ENCODE assay signal across 23 cellular contexts in genomic region chr14:75439989-75440388, GRCh38. TPM values are rescaled to one million over a fixed set of nuclear protein-coding genes. Genes with fewer than 3 reads are reported as not detected.
DNase-seq lines count a peak whose midpoint lies in the region; ATAC-seq and TF ChIP-seq lines count a peak whose summit lies in the region.
"Had no signal": no experiment of that assay in that cellular context is flagged by ENCODE, and none has a peak within 500 bp of the region (broad histone marks: within the 10 kb centered on the region; RNA-seq: fewer than 3 reads in every experiment).

No MANE protein-coding gene starts in this region.

- CTCF ChIA-PET in activated B cell treated with CpG ODN at 0.5 μM for 24 hours (lab: Charles Lee) (interaction anchor here (0.6 to 2.8 kb wide), 3 partner anchors 14 to 121 kb away, joined by 3 to 9 read pairs (median 3); no protein-coding TSS in a partner anchor), HEK293T (lab: Yijun Ruan, JAX) (no interaction called here)

- H3K27me3 Mint-ChIP-seq in activated B cell treated with CpG ODN at 0.5 μM for 24 hours, result no peaks in the 10 kb centered on the region
- H3K27me3 Mint-ChIP-seq: stimulated activated naive CD8-positive, alpha-beta T cell treated with anti-CD3 and anti-CD28 coated beads, Interleukin-15, Interleukin-2, amounts not matched to agents 100 ng/mL and 50 ng/mL, for 24 hours had no signal

- no peaks in the 10 kb centered on the region for H3K9me3 ChIP-seq in right cardiac atrium (ENCODE audit: control insufficient read depth, low read length)
- H3K9me3 ChIP-seq: HAP-1, uterus had no signal

- H3K27ac Mint-ChIP-seq in activated B cell treated with CpG ODN at 0.5 μM for 24 hours, result peak overlapping the region; percentile 70
- H3K27ac Mint-ChIP-seq: activated T-helper 1 cell treated with anti-CD3 and anti-CD28 coated beads, Interleukin-12 subunit alpha, Interleukin-12 subunit beta, Interleukin-2, Interleukin-4 antibody, amounts not matched to agents 30 ng/mL and 10 ng/mL and 1 ng/mL, durations not matched to agents 14 hours and 24 hours and 36 hours; stimulated activated naive CD8-positive, alpha-beta T cell treated with anti-CD3 and anti-CD28 coated beads, Interleukin-15, Interleukin-2, amounts not matched to agents 100 ng/mL and 50 ng/mL, for 24 hours; T-helper 1 cell treated with Interleukin-12 subunit alpha and Interleukin-12 subunit beta and Interleukin-4 antibody, amounts not matched to agents 30 μg/mL and 1 μg/mL, for 36 hours had no signal

- H3K27me3 ChIP-seq in right cardiac atrium (ENCODE audit: control insufficient read depth, insufficient read depth), result no peaks in the 10 kb centered on the region
- H3K27me3 ChIP-seq: uterus had no signal

- 90% methylated on average over 13 of the region's 13 CpGs for WGBS in right cardiac atrium

- ATAC-seq in GM18511 (IDR thresholded peaks at IDR 0.05; ENCODE audit: unreplicated experiment) (peak; percentile 62), HG02763 (IDR thresholded peaks at IDR 0.05; ENCODE audit: unreplicated experiment) (peak; percentile 51), activated B cell treated with CpG ODN at 0.5 μM for 24 hours (ENCODE audit: low read depth) (peak; percentile 80), right cardiac atrium (no peak)
- ATAC-seq: WTC11 had no signal

- POLR2A ChIA-PET in activated B cell treated with CpG ODN at 0.5 μM for 24 hours (lab: Charles Lee), result interaction anchor here (0.7 to 1.7 kb wide), 3 partner anchors 13 to 131 kb away, joined by 3 to 9 read pairs (median 3); partner anchors contain the start of gene JDP2
- POLR2A ChIA-PET in HEK293T (lab: Yijun Ruan, JAX), result interaction anchor here (0.8 to 0.9 kb wide), 2 partner anchors 12 to 21 kb away, joined by 3 read pairs; partner anchors contain the start of gene JDP2

- DNase-seq in activated B cell treated with CpG ODN at 0.5 μM for 24 hours (no peak), occipital lobe (lab: John Stamatoyannopoulos, UW) (peak; percentile 43), right cardiac atrium (no peak), retina (no peak), NCI-H1105 (lab: John Stamatoyannopoulos, UW) (no peak), HEK293T (ENCODE audit: extremely low spot score) (no peak)
- DNase-seq: ACHN; CD4-positive, CD25-positive, alpha-beta regulatory T cell; DMS53; kidney; midbrain; NCI-H1694; NCI-H446; SHP77 treated with DMSO at 0.1 percent for 48 hours; uterus had no signal

- peak overlapping the region; percentile 74 for H3K4me3 Mint-ChIP-seq in activated B cell treated with CpG ODN at 0.5 μM for 24 hours
- H3K4me3 Mint-ChIP-seq: activated T-helper 1 cell treated with anti-CD3 and anti-CD28 coated beads, Interleukin-12 subunit alpha, Interleukin-12 subunit beta, Interleukin-2, Interleukin-4 antibody, amounts not matched to agents 30 ng/mL and 10 ng/mL and 1 ng/mL, durations not matched to agents 14 hours and 24 hours and 36 hours; CD4-positive, CD25-positive, alpha-beta regulatory T cell; neural crest cell; stimulated activated naive CD8-positive, alpha-beta T cell treated with anti-CD3 and anti-CD28 coated beads, Interleukin-15, Interleukin-2, amounts not matched to agents 100 ng/mL and 50 ng/mL, for 24 hours; T-helper 1 cell treated with Interleukin-12 subunit alpha and Interleukin-12 subunit beta and Interleukin-4 antibody, amounts not matched to agents 30 μg/mL and 1 μg/mL, for 36 hours; WTC11 had no signal

- no peaks in the 10 kb centered on the region for H3K9me3 Mint-ChIP-seq in activated B cell treated with CpG ODN at 0.5 μM for 24 hours
- H3K9me3 Mint-ChIP-seq: activated T-helper 1 cell treated with anti-CD3 and anti-CD28 coated beads, Interleukin-12 subunit alpha, Interleukin-12 subunit beta, Interleukin-2, Interleukin-4 antibody, amounts not matched to agents 30 ng/mL and 10 ng/mL and 1 ng/mL, durations not matched to agents 14 hours and 24 hours and 36 hours; neural crest cell; stimulated activated naive CD8-positive, alpha-beta T cell treated with anti-CD3 and anti-CD28 coated beads, Interleukin-15, Interleukin-2, amounts not matched to agents 100 ng/mL and 50 ng/mL, for 24 hours; T-helper 1 cell treated with Interleukin-12 subunit alpha and Interleukin-12 subunit beta and Interleukin-4 antibody, amounts not matched to agents 30 μg/mL and 1 μg/mL, for 36 hours; WTC11 had no signal

- H3K4me3 ChIP-seq in right cardiac atrium (ENCODE audit: low read length), result no peak overlapping the region
- H3K4me3 ChIP-seq: HAP-1, uterus had no signal

- peaks cover 16% of the 10 kb centered on the region for H3K4me1 ChIP-seq in right cardiac atrium (ENCODE audit: control insufficient read depth, insufficient read depth, low read length)
- H3K4me1 ChIP-seq: HAP-1 had no signal

- H3K4me1 Mint-ChIP-seq in activated B cell treated with CpG ODN at 0.5 μM for 24 hours, result peaks cover 50% of the 10 kb centered on the region
- H3K4me1 Mint-ChIP-seq: neural crest cell had no signal

- no peak overlapping the region for H3K27ac ChIP-seq in right cardiac atrium (ENCODE audit: low read length)

- intact Hi-C loops in activated B cell treated with CpG ODN at 0.5 μM for 24 hours (cut with micrococcal nuclease), result no loop called here
- intact Hi-C loops in right cardiac atrium (cut with DNase I), result no loop called here

- TF ChIP-seq CTCF in activated B cell treated with CpG ODN at 0.5 μM for 24 hours (IDR thresholded peaks at IDR 0.05), result no peak

- H3K36me3 Mint-ChIP-seq in activated B cell treated with CpG ODN at 0.5 μM for 24 hours (ENCODE audit: low read depth), result peaks cover 62% of the 10 kb centered on the region
- H3K36me3 Mint-ChIP-seq: CD4-positive, CD25-positive, alpha-beta regulatory T cell had no signal

TF ChIP-seq in HEK293T, 16 proteins besides CTCF, POLR2A, EP300 and RAD21:
- TF ChIP-seq CTBP1 (IDR thresholded peaks at IDR 0.05; ENCODE audit: borderline replicate concordance) (no peak), FOXA1 (IDR thresholded peaks at IDR 0.05) (no peak), ZNF384 (IDR thresholded peaks at IDR 0.05) (no peak), HDGF (IDR thresholded peaks at IDR 0.05; ENCODE audit: borderline replicate concordance) (no peak), NFRKB (IDR thresholded peaks at IDR 0.05) (no peak), PKNOX1 (IDR thresholded peaks at IDR 0.05) (no peak), LEF1 (IDR thresholded peaks at IDR 0.05; ENCODE audit: borderline replicate concordance) (no peak), ARNT (IDR thresholded peaks at IDR 0.05) (no peak), BHLHE40 (IDR thresholded peaks at IDR 0.05; ENCODE audit: borderline replicate concordance) (no peak), TARDBP (IDR thresholded peaks at IDR 0.05) (no peak), ELF4 (IDR thresholded peaks at IDR 0.05) (no peak), FOXM1 (IDR thresholded peaks at IDR 0.05; ENCODE audit: borderline replicate concordance) (no peak), L3MBTL2 (conservative IDR thresholded peaks at IDR 0.05) (no peak), FOXK2 (IDR thresholded peaks at IDR 0.05) (no peak), SUZ12 (IDR thresholded peaks at IDR 0.05) (no peak), SP1 (IDR thresholded peaks at IDR 0.05) (no peak)

RNA-seq across cellular contexts. Expression of gene JDP2, which starts 12.2 kb away (rescaled TPM):
- total RNA-seq in activated B cell treated with CpG ODN at 0.5 μM for 24 hours, result 21.2 and 21.8 TPM in 2 replicates
- total RNA-seq in occipital lobe, result 4.2 TPM
- total RNA-seq in right cardiac atrium, result 10 to 100 TPM; 28.3 to 42.2 (median 39.4) TPM
- polyA plus RNA-seq in right cardiac atrium, result 39.2 TPM

Comparison
In these comparisons a context has a peak if more than half of its experiments do, and no peak if none do; other contexts are left out.
1. ATAC-seq: peak in GM18511 (single experiment), HG02763 (single experiment) and activated B cell treated with CpG ODN at 0.5 μM for 24 hours (single experiment); none in right cardiac atrium (0 of 2).